Comparison of ENCODE assay signal across 15 cellular contexts in the genomic region with DNA sequence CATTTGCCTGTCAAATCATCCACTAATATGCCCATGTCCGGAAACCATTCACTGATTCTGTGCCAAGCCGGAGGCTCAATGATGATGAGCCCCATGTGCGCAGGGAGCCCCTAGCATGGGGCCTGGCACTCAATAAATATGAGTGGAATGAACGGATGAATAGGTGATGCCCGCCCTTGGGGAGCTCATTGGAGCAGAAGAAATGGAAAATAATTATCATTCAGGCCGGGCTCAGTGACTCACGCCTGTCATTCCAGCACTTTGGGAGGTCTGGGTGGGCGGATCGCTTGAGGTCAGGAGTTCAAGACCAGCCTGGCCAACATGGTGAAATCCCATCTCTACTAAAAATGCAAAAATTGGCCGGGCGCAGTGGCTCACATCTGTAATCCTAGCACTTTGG. TPM values are rescaled to one million over a fixed set of nuclear protein-coding genes. Genes with fewer than 3 reads are reported as not detected.
DNase-seq lines count a peak whose midpoint lies in the region; ATAC-seq and TF ChIP-seq lines count a peak whose summit lies in the region.
"Had no signal": no experiment of that assay in that cellular context is flagged by ENCODE, and none has a peak within 500 bp of the region (broad histone marks: within the 10 kb centered on the region; RNA-seq: fewer than 3 reads in every experiment).

No MANE protein-coding gene starts in this region.

- H3K27ac ChIP-seq in A673 (ENCODE audit: low read depth, low read length, poor library complexity, severe bottlenecking) (no peak overlapping the region), right lobe of liver (no peak overlapping the region)
- H3K27ac ChIP-seq: pancreas had no signal

- ATAC-seq in activated T-helper 17 cell treated with anti-CD3 and anti-CD28 coated beads, Interleukin-2, amount 50 U/mL, for 72 hours (replicated peaks) = peak; percentile 19
- ATAC-seq in left colon = no peak
- ATAC-seq in right lobe of liver = no peak
- ATAC-seq in naive thymus-derived CD8-positive, alpha-beta T cell = no peak

- POLR2A ChIA-PET in A673 (lab: Charles Lee; ENCODE audit: low non-redundant PET) = no interaction called here
- POLR2A ChIA-PET in naive thymus-derived CD8-positive, alpha-beta T cell (lab: Charles Lee) = interaction anchor here (1.3 kb wide), 1 partner anchor 25 kb away, joined by 3 read pairs; a partner anchor contains a TSS

- TF ChIP-seq CTCF in A673 (conservative IDR thresholded peaks at IDR 0.05; ENCODE audit: low read depth, low read length) (no peak), fibroblast of villous mesenchyme (IDR thresholded peaks at IDR 0.05; ENCODE audit: insufficient read depth, low read depth, low read length) (no peak), right lobe of liver (IDR thresholded peaks at IDR 0.05) (no peak)

- H3K27me3 ChIP-seq in A673 (replicated peaks; ENCODE audit: insufficient read depth, low read depth, low read length, poor library complexity) = no peaks in the 10 kb centered on the region
- no peaks in the 10 kb centered on the region for H3K27me3 ChIP-seq in right lobe of liver
- H3K27me3 ChIP-seq: BLaER1 treated with 17β-estradiol and CSF1 and Interleukin-3, amounts not matched to agents 10 nM and 100 nM; pancreas had no signal

- no peak overlapping the region for H3K4me3 Mint-ChIP-seq in activated T-helper 17 cell treated with anti-CD3 and anti-CD28 coated beads, Interleukin-2, amount 50 U/mL, for 72 hours
- no peak overlapping the region for H3K4me3 Mint-ChIP-seq in naive thymus-derived CD8-positive, alpha-beta T cell
- H3K4me3 Mint-ChIP-seq: immature natural killer cell, type B pancreatic cell had no signal

- no peak overlapping the region for H3K4me3 ChIP-seq in A673 (ENCODE audit: low read depth, low read length, poor library complexity, severe bottlenecking)
- no peak overlapping the region for H3K4me3 ChIP-seq in fibroblast of villous mesenchyme (ENCODE audit: low read depth, low read length)
- H3K4me3 ChIP-seq in right lobe of liver = no peak overlapping the region
- H3K4me3 ChIP-seq: BLaER1 treated with 17β-estradiol and CSF1 and Interleukin-3, amounts not matched to agents 10 nM and 100 nM; pancreas had no signal

- peaks cover 13% of the 10 kb centered on the region for H3K36me3 ChIP-seq in A673 (ENCODE audit: insufficient read depth, low read length, poor library complexity, severe bottlenecking)
- H3K36me3 ChIP-seq in right lobe of liver = peaks cover 0 to 23% (median 3%) of the 10 kb centered on the region in 4 donors

- BruUV-seq in A673 (replicated peaks; lab: Mats Ljungman, UMichigan) = no TSS peak

- H3K36me3 Mint-ChIP-seq in activated T-helper 17 cell treated with anti-CD3 and anti-CD28 coated beads, Interleukin-2, amount 50 U/mL, for 72 hours (ENCODE audit: low read depth) = peaks cover 41% of the 10 kb centered on the region
- peaks cover 0 to 38% (median 3%) of the 10 kb centered on the region in 3 donors for H3K36me3 Mint-ChIP-seq in naive thymus-derived CD8-positive, alpha-beta T cell

- peak overlapping the region; percentile 37 for H3K27ac Mint-ChIP-seq in activated T-helper 17 cell treated with anti-CD3 and anti-CD28 coated beads, Interleukin-2, amount 50 U/mL, for 72 hours
- no peak overlapping the region for H3K27ac Mint-ChIP-seq in naive thymus-derived CD8-positive, alpha-beta T cell
- H3K27ac Mint-ChIP-seq: immature natural killer cell had no signal

- no peaks in the 10 kb centered on the region for H3K27me3 Mint-ChIP-seq in activated T-helper 17 cell treated with anti-CD3 and anti-CD28 coated beads, Interleukin-2, amount 50 U/mL, for 72 hours
- no peaks in the 10 kb centered on the region for H3K27me3 Mint-ChIP-seq in naive thymus-derived CD8-positive, alpha-beta T cell
- H3K27me3 Mint-ChIP-seq: type B pancreatic cell had no signal

- CTCF ChIA-PET in A673 (lab: Charles Lee) = interaction anchor here (0.6 kb wide), 1 partner anchor 48 kb away, joined by 3 read pairs; no protein-coding TSS in a partner anchor

- no peak for TF ChIP-seq POLR2A in right lobe of liver (IDR thresholded peaks at IDR 0.05)

- H3K9me3 ChIP-seq in A673 (ENCODE audit: low read depth, low read length, poor library complexity, severe bottlenecking) (no peaks in the 10 kb centered on the region), right lobe of liver (no peaks in the 10 kb centered on the region)
- H3K9me3 ChIP-seq: BLaER1 treated with 17β-estradiol and CSF1 and Interleukin-3, amounts not matched to agents 10 nM and 100 nM; pancreas had no signal

- no peaks in the 10 kb centered on the region for H3K4me1 ChIP-seq in A673 (ENCODE audit: insufficient read depth, low read length, poor library complexity, severe bottlenecking)
- peaks cover 0 to 6% (median 0%) of the 10 kb centered on the region in 4 donors for H3K4me1 ChIP-seq in right lobe of liver
- H3K4me1 ChIP-seq: pancreas had no signal

- H3K9me3 Mint-ChIP-seq in activated T-helper 17 cell treated with anti-CD3 and anti-CD28 coated beads, Interleukin-2, amount 50 U/mL, for 72 hours = no peaks in the 10 kb centered on the region
- H3K9me3 Mint-ChIP-seq in naive thymus-derived CD8-positive, alpha-beta T cell = no peaks in the 10 kb centered on the region
- H3K9me3 Mint-ChIP-seq: immature natural killer cell, type B pancreatic cell had no signal

- DNase-seq in A673 (ENCODE audit: low spot score) (peak; percentile 49), GM03348 (ENCODE audit: low spot score) (peak; percentile 35), fibroblast of villous mesenchyme (ENCODE audit: low read depth) (peak; percentile 30), left colon (no peak), right lobe of liver (no peak)
- no peak for DNase-seq in activated effector memory CD4-positive, alpha-beta T cell treated with anti-CD3 and anti-CD28 coated beads, Interleukin-2, amount 50 U/mL, for 16 hours
- no peak for DNase-seq in naive thymus-derived CD8-positive, alpha-beta T cell
- DNase-seq: DND-41, immature natural killer cell, midbrain, NCI-H1048, pancreas had no signal

- peaks cover 6% of the 10 kb centered on the region for H3K4me1 Mint-ChIP-seq in activated T-helper 17 cell treated with anti-CD3 and anti-CD28 coated beads, Interleukin-2, amount 50 U/mL, for 72 hours
- peaks cover 0 to 9% (median 5%) of the 10 kb centered on the region in 4 donors for H3K4me1 Mint-ChIP-seq in naive thymus-derived CD8-positive, alpha-beta T cell

- WGBS in right lobe of liver (ENCODE audit: insufficient coverage, low coverage, low lambda C conversion rate, missing lambda C conversion rate) = 84% methylated on average over 11 of the region's 11 CpGs

- intact Hi-C loops in A673 (cut with micrococcal nuclease; ENCODE audit: unreplicated experiment) (loop anchor here (5.0 kb wide), 1 partner anchor 42 kb away; no protein-coding TSS in a partner anchor), left colon (cut with DNase I, micrococcal nuclease) (no loop called here), right lobe of liver (cut with DNase I) (no loop called here)

RNA-seq across cellular contexts. Expression of a gene that starts 11.0 kb away (rescaled TPM):
- total RNA-seq in A673 (2021) (86.5 and 89.4 TPM in 2 replicates), fibroblast of villous mesenchyme (20.7 and 26.1 TPM in 2 replicates), left colon (10 to 100 TPM; 52.8 to 62.3 TPM), right lobe of liver (10 to 100 TPM; 24.4 to 56.1 (median 31.7) TPM)
- total RNA-seq in activated T-helper 17 cell treated with anti-CD3 and anti-CD28 coated beads, Interleukin-2, amount 50 U/mL, for 72 hours = 10 to 100 TPM; 16.5 to 19.3 TPM
- 10 to 100 TPM; 47.1 to 49.8 TPM for total RNA-seq in naive thymus-derived CD8-positive, alpha-beta T cell
- 10 to 100 TPM; 73.7 to 89.0 (median 73.7) TPM for polyA plus RNA-seq in naive thymus-derived CD8-positive, alpha-beta T cell

RNA-seq across cellular contexts. Expression of a gene that starts 25.1 kb away (rescaled TPM):
- total RNA-seq in A673 (2021) (99.3 and 104 TPM in 2 replicates), fibroblast of villous mesenchyme (77.0 and 90.7 TPM in 2 replicates), left colon (100 to 1,000 TPM; 131 to 150 TPM), right lobe of liver (1,000 to 10,000 TPM in 1 of 6 experiments, 100 to 1,000 TPM in 5; 370 to 1,042 (median 725) TPM)
- total RNA-seq in activated T-helper 17 cell treated with anti-CD3 and anti-CD28 coated beads, Interleukin-2, amount 50 U/mL, for 72 hours = 10 to 100 TPM; 24.4 to 53.7 TPM
- 10 to 100 TPM; 74.4 to 80.3 TPM for total RNA-seq in naive thymus-derived CD8-positive, alpha-beta T cell
- 10 to 100 TPM; 32.6 to 51.0 (median 45.2) TPM for polyA plus RNA-seq in naive thymus-derived CD8-positive, alpha-beta T cell

Comparison
In these comparisons a context has a peak if more than half of its experiments do, and no peak if none do; other contexts are left out.
1. DNase-seq: peak in A673 (single experiment), GM03348 (single experiment) and fibroblast of villous mesenchyme (single experiment); none in left colon (0 of 2), activated effector memory CD4-positive, alpha-beta T cell treated with anti-CD3 and anti-CD28 coated beads, Interleukin-2, amount 50 U/mL, for 16 hours (single experiment), right lobe of liver (0 of 3) and naive thymus-derived CD8-positive, alpha-beta T cell (0 of 10).